In the genomic region with DNA sequence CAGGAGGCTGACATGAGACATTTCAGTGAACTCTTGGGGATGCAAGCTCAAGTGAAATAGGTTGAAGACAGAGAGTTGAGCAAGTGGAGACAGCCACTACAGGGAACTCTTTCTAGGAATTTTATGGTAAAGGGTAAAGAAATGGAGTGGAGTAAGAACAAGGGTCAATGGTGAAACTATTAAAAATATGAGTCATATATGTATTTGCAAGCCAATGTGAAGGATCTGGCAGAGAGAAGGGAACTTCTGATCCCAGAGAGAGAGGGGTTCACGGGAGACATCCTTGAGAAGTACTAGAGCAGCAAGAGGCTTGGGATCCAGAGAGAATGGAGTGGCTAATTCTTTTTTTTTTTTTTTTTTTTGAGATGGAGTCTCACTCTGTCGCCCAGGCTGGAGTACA, we compare ENCODE assay signal across 18 cellular contexts. TPM values are rescaled to one million over a fixed set of nuclear protein-coding genes. Genes with fewer than 3 reads are reported as not detected.
"Had no signal": no experiment of that assay in that cellular context is flagged by ENCODE, and none has a peak within 500 bp of the region (broad histone marks: within the 10 kb centered on the region; RNA-seq: fewer than 3 reads in every experiment).

No MANE protein-coding gene starts in this region.

- H3K36me3 ChIP-seq: cardiac muscle cell, esophagus squamous epithelium, ovary, right lobe of liver, suprapubic skin had no signal

- H3K4me3 ChIP-seq: cardiac muscle cell, esophagus squamous epithelium, ovary, right lobe of liver, smooth muscle cell, suprapubic skin had no signal

- DNase-seq: activated CD4-positive, alpha-beta memory T cell treated with anti-CD3 and anti-CD28 coated beads for 36 hours; activated CD4-positive, alpha-beta T cell treated with anti-CD3 and anti-CD28 coated beads for 36 hours; activated T-cell treated with anti-CD3 and anti-CD28 coated beads for 4 hours; amniotic stem cell; effector memory CD8-positive, alpha-beta T cell; esophagus squamous epithelium; hippocampal formation; naive thymus-derived CD4-positive, alpha-beta T cell; ovary; right lobe of liver; stimulated activated CD4-positive, alpha-beta T cell treated with anti-CD3 and anti-CD28 coated beads, Interleukin-4, amount 100 ng/mL, for 1 hour; stimulated activated naive CD8-positive, alpha-beta T cell treated with anti-CD3 and anti-CD28 coated beads, Interleukin-15, amount 100 ng/mL, for 72 hours; trophoblast cell had no signal

- H3K9me3 ChIP-seq: esophagus squamous epithelium, ovary, right lobe of liver, suprapubic skin had no signal

- ATAC-seq: activated CD4-positive, alpha-beta T cell treated with anti-CD3 and anti-CD28 coated beads for 36 hours; effector memory CD8-positive, alpha-beta T cell; naive thymus-derived CD4-positive, alpha-beta T cell; stimulated activated naive CD8-positive, alpha-beta T cell treated with anti-CD3 and anti-CD28 coated beads, Interleukin-15, amount 100 ng/mL, for 72 hours had no signal

- H3K27me3 ChIP-seq: cardiac muscle cell, foreskin keratinocyte, ovary, right lobe of liver, suprapubic skin had no signal

- H3K4me2 ChIP-seq: smooth muscle cell had no signal

- H3K4me1 ChIP-seq: foreskin keratinocyte, right lobe of liver, suprapubic skin had no signal

- H3K27ac ChIP-seq: cardiac muscle cell, esophagus squamous epithelium, ovary, right lobe of liver, suprapubic skin had no signal

RNA-seq across cellular contexts. Expression of gene TRABD2B, which starts 9.1 kb away (rescaled TPM):
- total RNA-seq: activated CD4-positive, alpha-beta memory T cell treated with anti-CD3 and anti-CD28 coated beads for 36 hours; activated CD4-positive, alpha-beta T cell treated with anti-CD3 and anti-CD28 coated beads for 36 hours; naive thymus-derived CD4-positive, alpha-beta T cell; pulmonary artery endothelial cell had no signal
- polyA plus RNA-seq: naive thymus-derived CD4-positive, alpha-beta T cell had no signal
